In genomic region chr19:35461788-35462187, GRCh38 we compare ENCODE assay signal across 15 cellular contexts. TPM values are rescaled to one million over a fixed set of nuclear protein-coding genes. Genes with fewer than 3 reads are reported as not detected.
"Had no signal": no experiment of that assay in that cellular context is flagged by ENCODE, and none has a peak within 500 bp of the region (broad histone marks: within the 10 kb centered on the region; RNA-seq: fewer than 3 reads in every experiment).

No MANE protein-coding gene starts in this region.

RNA-seq across cellular contexts. Expression of gene FFAR2, which starts 13.7 kb away (rescaled TPM):
- total RNA-seq: activated CD4-positive, alpha-beta T cell treated with anti-CD3 and anti-CD28 coated beads, Interleukin-2, amount 10 ng/mL, durations not matched to agents 24 days and 14 days; activated CD8-positive, alpha-beta memory T cell treated with anti-CD3 and anti-CD28 coated beads for 36 hours; activated CD8-positive, alpha-beta T cell treated with anti-CD3 and anti-CD28 coated beads for 36 hours; activated naive CD4-positive, alpha-beta T cell treated with anti-CD3 and anti-CD28 coated beads, Interleukin-2, amount 50 U/mL, for 72 hours; activated T-cell treated with anti-CD3 and anti-CD28 coated beads, Interleukin-2, amount 50 U/mL, for 72 hours; activated T-helper 17 cell treated with anti-CD3 and anti-CD28 coated beads, Interleukin-2, amount 50 U/mL, for 72 hours; astrocyte; body of pancreas; LHCN-M2; M059J; T-helper 2 cell treated with Interferon-gamma antibody and Interleukin-4, amounts not matched to agents 100 ng/mL and 5 ng/mL, for 36 hours had no signal

RNA-seq across cellular contexts. Expression of gene KRTDAP, which starts 28.5 kb away (rescaled TPM):
- total RNA-seq: activated CD4-positive, alpha-beta T cell treated with anti-CD3 and anti-CD28 coated beads, Interleukin-2, amount 10 ng/mL, durations not matched to agents 24 days and 14 days; activated CD8-positive, alpha-beta memory T cell treated with anti-CD3 and anti-CD28 coated beads for 36 hours; activated CD8-positive, alpha-beta T cell treated with anti-CD3 and anti-CD28 coated beads for 36 hours; activated naive CD4-positive, alpha-beta T cell treated with anti-CD3 and anti-CD28 coated beads, Interleukin-2, amount 50 U/mL, for 72 hours; activated T-cell treated with anti-CD3 and anti-CD28 coated beads, Interleukin-2, amount 50 U/mL, for 72 hours; activated T-helper 17 cell treated with anti-CD3 and anti-CD28 coated beads, Interleukin-2, amount 50 U/mL, for 72 hours; adrenal gland; astrocyte; body of pancreas; breast epithelium; cardiac septum; LHCN-M2; M059J; Right ventricle myocardium superior; T-helper 2 cell treated with Interferon-gamma antibody and Interleukin-4, amounts not matched to agents 100 ng/mL and 5 ng/mL, for 36 hours had no signal

RNA-seq across cellular contexts. Expression of gene DMKN, which starts 51.7 kb away (rescaled TPM):
- total RNA-seq: activated CD4-positive, alpha-beta T cell treated with anti-CD3 and anti-CD28 coated beads, Interleukin-2, amount 10 ng/mL, durations not matched to agents 24 days and 14 days; T-helper 2 cell treated with Interferon-gamma antibody and Interleukin-4, amounts not matched to agents 100 ng/mL and 5 ng/mL, for 36 hours had no signal
